12 cellular contexts compared by ENCODE assay signal in the genomic region with DNA sequence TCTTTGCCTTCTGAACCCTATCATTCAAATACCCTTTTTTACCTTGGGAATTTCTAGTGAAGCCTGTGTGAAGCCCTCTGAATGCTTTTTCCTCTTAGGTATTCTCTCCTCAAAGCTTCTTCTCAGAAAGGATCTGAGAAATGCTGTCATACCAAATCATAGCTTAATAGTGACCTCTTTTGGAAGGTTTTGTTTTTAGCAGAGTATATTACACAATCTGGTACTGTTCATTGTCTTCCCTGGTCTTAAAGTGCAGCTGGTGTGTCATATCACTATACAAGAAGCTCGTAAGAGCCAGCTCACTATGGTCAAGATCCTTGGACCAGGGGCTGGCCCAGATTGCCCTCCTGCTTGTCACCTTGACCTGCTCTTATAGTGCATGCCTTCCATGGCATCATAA.
DNase-seq lines count a peak whose midpoint lies in the region; ATAC-seq and TF ChIP-seq lines count a peak whose summit lies in the region.
"Had no signal": no experiment of that assay in that cellular context is flagged by ENCODE, and none has a peak within 500 bp of the region (broad histone marks: within the 10 kb centered on the region; RNA-seq: fewer than 3 reads in every experiment).

No MANE protein-coding gene starts in this region.

- in situ Hi-C loops in brain microvascular endothelial cell (cut with HindIII; ENCODE audit: low pct_ligation_motif_present, low sequenced_read_pairs): no loop called here

- no peaks in the 10 kb centered on the region for H3K9me3 ChIP-seq in BE2C
- H3K9me3 ChIP-seq in OCI-LY3 (ENCODE audit: insufficient read depth, low read length): 0 out of 2 replicates have a peak, but pooled peaks cover 3% of the 10 kb centered on the region

- no peak for TF ChIP-seq POLR2A in GM18505 (IDR thresholded peaks at IDR 0.05; ENCODE audit: borderline replicate concordance, extremely low read depth, insufficient read depth, insufficient read length)

- H3K79me2 ChIP-seq in OCI-LY3 (ENCODE audit: low read length): no peaks in the 10 kb centered on the region

- H3K36me3 ChIP-seq in BE2C (no peaks in the 10 kb centered on the region), OCI-LY3 (replicated peaks; ENCODE audit: low read depth, low read length) (no peaks in the 10 kb centered on the region), brain microvascular endothelial cell (replicated peaks) (no peaks in the 10 kb centered on the region)
- H3K36me3 ChIP-seq: cardiac muscle cell had no signal

- H3K4me3 ChIP-seq in BE2C (ENCODE audit: low read depth, low read length) (no peak overlapping the region), OCI-LY3 (ENCODE audit: low read length) (no peak overlapping the region), brain microvascular endothelial cell (ENCODE audit: low read depth, low read length) (no peak overlapping the region)
- H3K4me3 ChIP-seq: cardiac muscle cell had no signal

- no peak overlapping the region for H3K27ac ChIP-seq in OCI-LY3 (ENCODE audit: low read length)
- no peak overlapping the region for H3K27ac ChIP-seq in brain microvascular endothelial cell
- H3K27ac ChIP-seq: cardiac muscle cell, epithelial cell of prostate had no signal

- H3K4me1 ChIP-seq in BE2C (no peaks in the 10 kb centered on the region), OCI-LY3 (ENCODE audit: low read length) (no peaks in the 10 kb centered on the region)

- DNase-seq in BE2C (no peak), inferior parietal cortex (ENCODE audit: extremely low spot score) (peak; percentile 33), NCI-H226 (no peak), brain microvascular endothelial cell (no peak), HPDE6-E6E7 (ENCODE audit: extremely low spot score) (no peak)
- DNase-seq in stimulated activated CD4-positive, alpha-beta T cell treated with anti-CD3 and anti-CD28 coated beads, Interleukin-12 subunit alpha, Interleukin-12 subunit beta, amount 100 ng/mL, for 4 hours: no peak
- DNase-seq: activated effector memory CD4-positive, alpha-beta T cell treated with anti-CD3 and anti-CD28 coated beads, Interleukin-2, amount 50 U/mL, for 16 hours; CD8-positive, alpha-beta T cell had no signal

- H3K9ac ChIP-seq in OCI-LY3 (ENCODE audit: low read length): no peak overlapping the region

- no peak overlapping the region for H3K4me2 ChIP-seq in OCI-LY3 (ENCODE audit: low read length)

- H3K27me3 ChIP-seq in BE2C (no peaks in the 10 kb centered on the region), OCI-LY3 (ENCODE audit: low read depth, low read length) (no peaks in the 10 kb centered on the region), brain microvascular endothelial cell (replicated peaks) (no peaks in the 10 kb centered on the region)
- H3K27me3 ChIP-seq: cardiac muscle cell had no signal

- ATAC-seq in GM18505 (IDR thresholded peaks at IDR 0.05; ENCODE audit: unreplicated experiment): peak; percentile 61
- ATAC-seq: CD8-positive, alpha-beta T cell had no signal

- no peak overlapping the region for H2AFZ ChIP-seq in OCI-LY3 (ENCODE audit: low read depth, low read length)

- TF ChIP-seq CTCF in BE2C (IDR thresholded peaks at IDR 0.05; ENCODE audit: low read depth, low read length): peak; percentile 26
- peak; percentile 49 for TF ChIP-seq CTCF in OCI-LY3 (IDR thresholded peaks at IDR 0.05; ENCODE audit: low read depth, low read length)
- no peak for TF ChIP-seq CTCF in brain microvascular endothelial cell (IDR thresholded peaks at IDR 0.05; ENCODE audit: low read depth, low read length, missing control alignments)

- no peaks in the 10 kb centered on the region for H4K20me1 ChIP-seq in OCI-LY3 (ENCODE audit: insufficient read depth, low read length)
